2 cellular contexts compared by ENCODE assay signal in the genomic region with DNA sequence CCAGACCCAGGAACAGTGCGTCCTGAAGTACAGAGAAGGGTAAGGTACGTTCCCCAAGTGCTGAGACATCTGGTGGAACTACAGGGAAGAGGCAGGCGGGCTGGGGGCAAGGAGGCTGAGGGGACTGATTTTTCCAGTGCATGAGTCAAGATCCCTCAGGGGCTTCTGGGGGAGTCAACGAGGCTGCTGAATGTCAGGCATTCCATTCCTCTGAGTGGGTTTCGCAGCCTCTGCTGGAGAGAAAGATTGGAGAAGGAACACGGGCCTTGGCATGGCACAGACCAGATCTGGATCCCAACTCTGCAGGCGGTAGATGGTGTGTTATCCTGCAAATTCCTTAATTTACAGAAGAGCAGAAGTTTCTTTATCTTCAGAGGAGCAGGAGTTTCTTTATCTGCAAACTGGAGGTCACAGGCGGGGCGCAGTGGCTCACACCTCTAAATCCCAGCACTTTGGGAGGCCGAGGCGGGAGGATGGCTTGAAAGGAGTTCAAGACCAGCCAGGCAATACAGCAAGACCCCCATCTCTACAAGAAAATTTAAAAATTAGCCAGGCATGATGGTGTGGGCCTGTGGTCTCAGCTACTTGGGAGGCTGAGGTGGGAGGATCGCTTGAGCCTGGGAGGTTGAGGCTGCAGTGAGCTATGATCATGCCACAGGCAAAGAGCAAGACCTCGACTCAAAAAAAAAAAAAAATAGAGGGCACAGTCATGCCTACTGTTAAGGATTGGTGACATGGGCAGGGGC.
A peak's percentile ranks its signal among the peaks of the same experiment; 100 is the strongest.
TF ChIP-seq lines count a peak whose summit lies in the region.

No MANE protein-coding gene starts in this region.

TF ChIP-seq in A549, 52 proteins besides CTCF, POLR2A, EP300 and RAD21 (continued from another document and continues in another):
- TF ChIP-seq, protein P1, sequence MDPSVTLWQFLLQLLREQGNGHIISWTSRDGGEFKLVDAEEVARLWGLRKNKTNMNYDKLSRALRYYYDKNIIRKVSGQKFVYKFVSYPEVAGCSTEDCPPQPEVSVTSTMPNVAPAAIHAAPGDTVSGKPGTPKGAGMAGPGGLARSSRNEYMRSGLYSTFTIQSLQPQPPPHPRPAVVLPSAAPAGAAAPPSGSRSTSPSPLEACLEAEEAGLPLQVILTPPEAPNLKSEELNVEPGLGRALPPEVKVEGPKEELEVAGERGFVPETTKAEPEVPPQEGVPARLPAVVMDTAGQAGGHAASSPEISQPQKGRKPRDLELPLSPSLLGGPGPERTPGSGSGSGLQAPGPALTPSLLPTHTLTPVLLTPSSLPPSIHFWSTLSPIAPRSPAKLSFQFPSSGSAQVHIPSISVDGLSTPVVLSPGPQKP (IDR thresholded peaks at IDR 0.05; ENCODE audit: low read depth, low read length) = no peak
- TF ChIP-seq POLR2AphosphoS2 (conservative IDR thresholded peaks at IDR 0.05; ENCODE audit: low read length) (no peak), SMC3 (IDR thresholded peaks at IDR 0.05) (peak; percentile 89), HOXA7 (CRISPR knock-in tag; IDR thresholded peaks at IDR 0.05) (no peak), CHD2 (IDR thresholded peaks at IDR 0.05; ENCODE audit: low read length, partially characterized antibody) (no peak), RFX5 (IDR thresholded peaks at IDR 0.05) (no peak), ZNF302 (CRISPR knock-in tag; IDR thresholded peaks at IDR 0.05) (no peak), EHMT2 (IDR thresholded peaks at IDR 0.05; ENCODE audit: low read depth) (no peak), RNF2 (IDR thresholded peaks at IDR 0.05; ENCODE audit: borderline replicate concordance, low read depth) (no peak), FOXS1 (CRISPR knock-in tag; IDR thresholded peaks at IDR 0.05) (no peak; the same call in 1 of the 2 replicates), CEBPB (IDR thresholded peaks at IDR 0.05) (peak in 1 of 2 experiments; percentile 78; a peak in 2 of 4 replicates), RCOR1 (IDR thresholded peaks at IDR 0.05; ENCODE audit: low read depth, low read length) (0 out of 2 replicates have a peak, but pooled peaks have one; percentile 12), JUNB (IDR thresholded peaks at IDR 0.05) (peak; percentile 83), CBX2 (IDR thresholded peaks at IDR 0.05; ENCODE audit: borderline replicate concordance, low read depth) (no peak), ZFP36 (IDR thresholded peaks at IDR 0.05; ENCODE audit: borderline replicate concordance, partially characterized antibody) (no peak), KDM1A (IDR thresholded peaks at IDR 0.05; ENCODE audit: low read depth) (no peak), PHF8 (IDR thresholded peaks at IDR 0.05; ENCODE audit: borderline replicate concordance, low read depth) (no peak), GATA3 (IDR thresholded peaks at IDR 0.05; ENCODE audit: borderline replicate concordance) (peak; percentile 94), HOXB5 (CRISPR knock-in tag; IDR thresholded peaks at IDR 0.05) (no peak)
- TF ChIP-seq, protein P2, sequence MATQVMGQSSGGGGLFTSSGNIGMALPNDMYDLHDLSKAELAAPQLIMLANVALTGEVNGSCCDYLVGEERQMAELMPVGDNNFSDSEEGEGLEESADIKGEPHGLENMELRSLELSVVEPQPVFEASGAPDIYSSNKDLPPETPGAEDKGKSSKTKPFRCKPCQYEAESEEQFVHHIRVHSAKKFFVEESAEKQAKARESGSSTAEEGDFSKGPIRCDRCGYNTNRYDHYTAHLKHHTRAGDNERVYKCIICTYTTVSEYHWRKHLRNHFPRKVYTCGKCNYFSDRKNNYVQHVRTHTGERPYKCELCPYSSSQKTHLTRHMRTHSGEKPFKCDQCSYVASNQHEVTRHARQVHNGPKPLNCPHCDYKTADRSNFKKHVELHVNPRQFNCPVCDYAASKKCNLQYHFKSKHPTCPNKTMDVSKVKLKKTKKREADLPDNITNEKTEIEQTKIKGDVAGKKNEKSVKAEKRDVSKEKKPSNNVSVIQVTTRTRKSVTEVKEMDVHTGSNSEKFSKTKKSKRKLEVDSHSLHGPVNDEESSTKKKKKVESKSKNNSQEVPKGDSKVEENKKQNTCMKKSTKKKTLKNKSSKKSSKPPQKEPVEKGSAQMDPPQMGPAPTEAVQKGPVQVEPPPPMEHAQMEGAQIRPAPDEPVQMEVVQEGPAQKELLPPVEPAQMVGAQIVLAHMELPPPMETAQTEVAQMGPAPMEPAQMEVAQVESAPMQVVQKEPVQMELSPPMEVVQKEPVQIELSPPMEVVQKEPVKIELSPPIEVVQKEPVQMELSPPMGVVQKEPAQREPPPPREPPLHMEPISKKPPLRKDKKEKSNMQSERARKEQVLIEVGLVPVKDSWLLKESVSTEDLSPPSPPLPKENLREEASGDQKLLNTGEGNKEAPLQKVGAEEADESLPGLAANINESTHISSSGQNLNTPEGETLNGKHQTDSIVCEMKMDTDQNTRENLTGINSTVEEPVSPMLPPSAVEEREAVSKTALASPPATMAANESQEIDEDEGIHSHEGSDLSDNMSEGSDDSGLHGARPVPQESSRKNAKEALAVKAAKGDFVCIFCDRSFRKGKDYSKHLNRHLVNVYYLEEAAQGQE (IDR thresholded peaks at IDR 0.05) = no peak
- TF ChIP-seq, protein P3, sequence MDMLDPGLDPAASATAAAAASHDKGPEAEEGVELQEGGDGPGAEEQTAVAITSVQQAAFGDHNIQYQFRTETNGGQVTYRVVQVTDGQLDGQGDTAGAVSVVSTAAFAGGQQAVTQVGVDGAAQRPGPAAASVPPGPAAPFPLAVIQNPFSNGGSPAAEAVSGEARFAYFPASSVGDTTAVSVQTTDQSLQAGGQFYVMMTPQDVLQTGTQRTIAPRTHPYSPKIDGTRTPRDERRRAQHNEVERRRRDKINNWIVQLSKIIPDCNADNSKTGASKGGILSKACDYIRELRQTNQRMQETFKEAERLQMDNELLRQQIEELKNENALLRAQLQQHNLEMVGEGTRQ (IDR thresholded peaks at IDR 0.05) = no peak
- TF ChIP-seq, protein P4, sequence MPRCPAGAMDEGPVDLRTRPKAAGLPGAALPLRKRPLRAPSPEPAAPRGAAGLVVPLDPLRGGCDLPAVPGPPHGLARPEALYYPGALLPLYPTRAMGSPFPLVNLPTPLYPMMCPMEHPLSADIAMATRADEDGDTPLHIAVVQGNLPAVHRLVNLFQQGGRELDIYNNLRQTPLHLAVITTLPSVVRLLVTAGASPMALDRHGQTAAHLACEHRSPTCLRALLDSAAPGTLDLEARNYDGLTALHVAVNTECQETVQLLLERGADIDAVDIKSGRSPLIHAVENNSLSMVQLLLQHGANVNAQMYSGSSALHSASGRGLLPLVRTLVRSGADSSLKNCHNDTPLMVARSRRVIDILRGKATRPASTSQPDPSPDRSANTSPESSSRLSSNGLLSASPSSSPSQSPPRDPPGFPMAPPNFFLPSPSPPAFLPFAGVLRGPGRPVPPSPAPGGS (IDR thresholded peaks at IDR 0.05) = 0 out of 3 replicates have a peak, but pooled peaks have one; percentile 44
- TF ChIP-seq, protein P5, sequence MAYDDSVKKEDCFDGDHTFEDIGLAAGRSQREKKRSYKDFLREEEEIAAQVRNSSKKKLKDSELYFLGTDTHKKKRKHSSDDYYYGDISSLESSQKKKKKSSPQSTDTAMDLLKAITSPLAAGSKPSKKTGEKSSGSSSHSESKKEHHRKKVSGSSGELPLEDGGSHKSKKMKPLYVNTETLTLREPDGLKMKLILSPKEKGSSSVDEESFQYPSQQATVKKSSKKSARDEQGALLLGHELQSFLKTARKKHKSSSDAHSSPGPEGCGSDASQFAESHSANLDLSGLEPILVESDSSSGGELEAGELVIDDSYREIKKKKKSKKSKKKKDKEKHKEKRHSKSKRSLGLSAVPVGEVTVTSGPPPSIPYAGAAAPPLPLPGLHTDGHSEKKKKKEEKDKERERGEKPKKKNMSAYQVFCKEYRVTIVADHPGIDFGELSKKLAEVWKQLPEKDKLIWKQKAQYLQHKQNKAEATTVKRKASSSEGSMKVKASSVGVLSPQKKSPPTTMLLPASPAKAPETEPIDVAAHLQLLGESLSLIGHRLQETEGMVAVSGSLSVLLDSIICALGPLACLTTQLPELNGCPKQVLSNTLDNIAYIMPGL (CRISPR knock-in tag; IDR thresholded peaks at IDR 0.05; ENCODE audit: borderline replicate concordance) = no peak

TF ChIP-seq in H1, 55 proteins besides CTCF, POLR2A, EP300 and RAD21 (continued from another document and continues in another):
- TF ChIP-seq, protein P6, sequence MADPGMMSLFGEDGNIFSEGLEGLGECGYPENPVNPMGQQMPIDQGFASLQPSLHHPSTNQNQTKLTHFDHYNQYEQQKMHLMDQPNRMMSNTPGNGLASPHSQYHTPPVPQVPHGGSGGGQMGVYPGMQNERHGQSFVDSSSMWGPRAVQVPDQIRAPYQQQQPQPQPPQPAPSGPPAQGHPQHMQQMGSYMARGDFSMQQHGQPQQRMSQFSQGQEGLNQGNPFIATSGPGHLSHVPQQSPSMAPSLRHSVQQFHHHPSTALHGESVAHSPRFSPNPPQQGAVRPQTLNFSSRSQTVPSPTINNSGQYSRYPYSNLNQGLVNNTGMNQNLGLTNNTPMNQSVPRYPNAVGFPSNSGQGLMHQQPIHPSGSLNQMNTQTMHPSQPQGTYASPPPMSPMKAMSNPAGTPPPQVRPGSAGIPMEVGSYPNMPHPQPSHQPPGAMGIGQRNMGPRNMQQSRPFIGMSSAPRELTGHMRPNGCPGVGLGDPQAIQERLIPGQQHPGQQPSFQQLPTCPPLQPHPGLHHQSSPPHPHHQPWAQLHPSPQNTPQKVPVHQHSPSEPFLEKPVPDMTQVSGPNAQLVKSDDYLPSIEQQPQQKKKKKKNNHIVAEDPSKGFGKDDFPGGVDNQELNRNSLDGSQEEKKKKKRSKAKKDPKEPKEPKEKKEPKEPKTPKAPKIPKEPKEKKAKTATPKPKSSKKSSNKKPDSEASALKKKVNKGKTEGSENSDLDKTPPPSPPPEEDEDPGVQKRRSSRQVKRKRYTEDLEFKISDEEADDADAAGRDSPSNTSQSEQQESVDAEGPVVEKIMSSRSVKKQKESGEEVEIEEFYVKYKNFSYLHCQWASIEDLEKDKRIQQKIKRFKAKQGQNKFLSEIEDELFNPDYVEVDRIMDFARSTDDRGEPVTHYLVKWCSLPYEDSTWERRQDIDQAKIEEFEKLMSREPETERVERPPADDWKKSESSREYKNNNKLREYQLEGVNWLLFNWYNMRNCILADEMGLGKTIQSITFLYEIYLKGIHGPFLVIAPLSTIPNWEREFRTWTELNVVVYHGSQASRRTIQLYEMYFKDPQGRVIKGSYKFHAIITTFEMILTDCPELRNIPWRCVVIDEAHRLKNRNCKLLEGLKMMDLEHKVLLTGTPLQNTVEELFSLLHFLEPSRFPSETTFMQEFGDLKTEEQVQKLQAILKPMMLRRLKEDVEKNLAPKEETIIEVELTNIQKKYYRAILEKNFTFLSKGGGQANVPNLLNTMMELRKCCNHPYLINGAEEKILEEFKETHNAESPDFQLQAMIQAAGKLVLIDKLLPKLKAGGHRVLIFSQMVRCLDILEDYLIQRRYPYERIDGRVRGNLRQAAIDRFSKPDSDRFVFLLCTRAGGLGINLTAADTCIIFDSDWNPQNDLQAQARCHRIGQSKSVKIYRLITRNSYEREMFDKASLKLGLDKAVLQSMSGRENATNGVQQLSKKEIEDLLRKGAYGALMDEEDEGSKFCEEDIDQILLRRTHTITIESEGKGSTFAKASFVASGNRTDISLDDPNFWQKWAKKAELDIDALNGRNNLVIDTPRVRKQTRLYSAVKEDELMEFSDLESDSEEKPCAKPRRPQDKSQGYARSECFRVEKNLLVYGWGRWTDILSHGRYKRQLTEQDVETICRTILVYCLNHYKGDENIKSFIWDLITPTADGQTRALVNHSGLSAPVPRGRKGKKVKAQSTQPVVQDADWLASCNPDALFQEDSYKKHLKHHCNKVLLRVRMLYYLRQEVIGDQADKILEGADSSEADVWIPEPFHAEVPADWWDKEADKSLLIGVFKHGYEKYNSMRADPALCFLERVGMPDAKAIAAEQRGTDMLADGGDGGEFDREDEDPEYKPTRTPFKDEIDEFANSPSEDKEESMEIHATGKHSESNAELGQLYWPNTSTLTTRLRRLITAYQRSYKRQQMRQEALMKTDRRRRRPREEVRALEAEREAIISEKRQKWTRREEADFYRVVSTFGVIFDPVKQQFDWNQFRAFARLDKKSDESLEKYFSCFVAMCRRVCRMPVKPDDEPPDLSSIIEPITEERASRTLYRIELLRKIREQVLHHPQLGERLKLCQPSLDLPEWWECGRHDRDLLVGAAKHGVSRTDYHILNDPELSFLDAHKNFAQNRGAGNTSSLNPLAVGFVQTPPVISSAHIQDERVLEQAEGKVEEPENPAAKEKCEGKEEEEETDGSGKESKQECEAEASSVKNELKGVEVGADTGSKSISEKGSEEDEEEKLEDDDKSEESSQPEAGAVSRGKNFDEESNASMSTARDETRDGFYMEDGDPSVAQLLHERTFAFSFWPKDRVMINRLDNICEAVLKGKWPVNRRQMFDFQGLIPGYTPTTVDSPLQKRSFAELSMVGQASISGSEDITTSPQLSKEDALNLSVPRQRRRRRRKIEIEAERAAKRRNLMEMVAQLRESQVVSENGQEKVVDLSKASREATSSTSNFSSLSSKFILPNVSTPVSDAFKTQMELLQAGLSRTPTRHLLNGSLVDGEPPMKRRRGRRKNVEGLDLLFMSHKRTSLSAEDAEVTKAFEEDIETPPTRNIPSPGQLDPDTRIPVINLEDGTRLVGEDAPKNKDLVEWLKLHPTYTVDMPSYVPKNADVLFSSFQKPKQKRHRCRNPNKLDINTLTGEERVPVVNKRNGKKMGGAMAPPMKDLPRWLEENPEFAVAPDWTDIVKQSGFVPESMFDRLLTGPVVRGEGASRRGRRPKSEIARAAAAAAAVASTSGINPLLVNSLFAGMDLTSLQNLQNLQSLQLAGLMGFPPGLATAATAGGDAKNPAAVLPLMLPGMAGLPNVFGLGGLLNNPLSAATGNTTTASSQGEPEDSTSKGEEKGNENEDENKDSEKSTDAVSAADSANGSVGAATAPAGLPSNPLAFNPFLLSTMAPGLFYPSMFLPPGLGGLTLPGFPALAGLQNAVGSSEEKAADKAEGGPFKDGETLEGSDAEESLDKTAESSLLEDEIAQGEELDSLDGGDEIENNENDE (IDR thresholded peaks at IDR 0.05; ENCODE audit: insufficient replicate concordance, low read length) = no peak
- TF ChIP-seq POU5F1 (IDR thresholded peaks at IDR 0.05; ENCODE audit: low read depth, low read length) = no peak
- no peak for TF ChIP-seq RFX5 (IDR thresholded peaks at IDR 0.05; ENCODE audit: borderline replicate concordance, low read depth, low read length)
- no peak for TF ChIP-seq SIN3A (conservative IDR thresholded peaks at IDR 0.05 in 1 of 2, IDR thresholded peaks at IDR 0.05 in 1 of 2; ENCODE audit: low read depth in 1 of 2, low read length in 2 of 2)
- no peak for TF ChIP-seq HDAC6 (IDR thresholded peaks at IDR 0.05; ENCODE audit: low read depth, low read length)
- TF ChIP-seq, protein P3 (IDR thresholded peaks at IDR 0.05; ENCODE audit: low read length) = no peak
- no peak for TF ChIP-seq CBX5 (IDR thresholded peaks at IDR 0.05; ENCODE audit: low read depth, low read length)
- TF ChIP-seq RBBP5 (IDR thresholded peaks at IDR 0.05; ENCODE audit: borderline replicate concordance, low read depth, low read length) = 0 out of 2 replicates have a peak, but pooled peaks have one; percentile 6
- peak; percentile 73 for TF ChIP-seq TEAD4 (IDR thresholded peaks at IDR 0.05; ENCODE audit: low read depth, low read length)
- TF ChIP-seq, protein P7, sequence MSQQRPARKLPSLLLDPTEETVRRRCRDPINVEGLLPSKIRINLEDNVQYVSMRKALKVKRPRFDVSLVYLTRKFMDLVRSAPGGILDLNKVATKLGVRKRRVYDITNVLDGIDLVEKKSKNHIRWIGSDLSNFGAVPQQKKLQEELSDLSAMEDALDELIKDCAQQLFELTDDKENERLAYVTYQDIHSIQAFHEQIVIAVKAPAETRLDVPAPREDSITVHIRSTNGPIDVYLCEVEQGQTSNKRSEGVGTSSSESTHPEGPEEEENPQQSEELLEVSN (IDR thresholded peaks at IDR 0.05) = no peak; the same call in 1 of the 2 replicates
- no peak for TF ChIP-seq FOSL1 (IDR thresholded peaks at IDR 0.05; ENCODE audit: insufficient read depth, low read depth, low read length)
- TF ChIP-seq CTBP2 (IDR thresholded peaks at IDR 0.05; ENCODE audit: borderline replicate concordance, insufficient read depth, insufficient read length, low read length) = no peak
- no peak for TF ChIP-seq TAF7 (optimal IDR thresholded peaks at IDR 0.05; ENCODE audit: borderline replicate concordance, low read depth, low read length)
